8 cellular contexts compared by ENCODE assay signal in genomic region chr15:92638291-92638708, GRCh38. TPM values are rescaled to one million over a fixed set of nuclear protein-coding genes. Genes with fewer than 3 reads are reported as not detected.
DNase-seq lines count a peak whose midpoint lies in the region; ATAC-seq and TF ChIP-seq lines count a peak whose summit lies in the region.

No MANE protein-coding gene starts in this region.

- H2BK120ac ChIP-seq in H9 (ENCODE audit: low read depth, low read length, poor library complexity, severe bottlenecking) = no peak overlapping the region

- H2BK15ac ChIP-seq in H9 (ENCODE audit: low read depth, low read length) = no peak overlapping the region

- H2BK20ac ChIP-seq in H9 (ENCODE audit: low read depth, low read length, poor library complexity, severe bottlenecking) = no peak overlapping the region

- WGBS in H9 (ENCODE audit: extremely low coverage, insufficient read length, low lambda C conversion rate) = no CpG with 5 or more reads among the region's 9 CpGs

- TF ChIP-seq CTCF in H9 (conservative IDR thresholded peaks at IDR 0.05) = no peak

- no peak overlapping the region for H3K4me3 Mint-ChIP-seq in H9

- no peak overlapping the region for H2BK5ac ChIP-seq in H9 (ENCODE audit: insufficient read length, low read length)

- no peak overlapping the region for H2AK5ac ChIP-seq in H9 (ENCODE audit: insufficient read length, low read length)

- H3K27me3 Mint-ChIP-seq in H9 (ENCODE audit: low read depth) = no peaks in the 10 kb centered on the region

- H2BK12ac ChIP-seq in H9 (ENCODE audit: insufficient read length, low read depth, low read length) = no peak overlapping the region

- H3K27ac Mint-ChIP-seq in H9 = peak overlapping the region in 2 of 3 experiments; percentile 3 to 69; a peak in 3 of 7 replicates

- H3K36me3 Mint-ChIP-seq in H9 (ENCODE audit: insufficient read depth in 1 of 3, low read depth in 3 of 3) = peaks cover 3 to 15% (median 11%) of the 10 kb centered on the region in 3 experiments

- H3K14ac ChIP-seq in H9 (ENCODE audit: insufficient read depth, low read length) = no peak overlapping the region; the same call in 1 of the 2 replicates

- no peaks in the 10 kb centered on the region for H3K9me3 ChIP-seq in H9 (ENCODE audit: control insufficient read depth, low read depth, low read length)
- H3K9me3 ChIP-seq in skeletal muscle tissue (ENCODE audit: control insufficient read depth in 3 of 3, low read length in 3 of 3) = peaks cover 0 to 5% (median 0%) of the 10 kb centered on the region in 3 donors

- no peak overlapping the region for H3K4ac ChIP-seq in H9 (ENCODE audit: low read depth, low read length)

- no peak overlapping the region for H3K9ac ChIP-seq in H9 (ENCODE audit: extremely low read depth, insufficient read length, low read length)
- H3K9ac ChIP-seq in skeletal muscle tissue (ENCODE audit: low read depth in 1 of 3, low read length in 3 of 3) = no peak overlapping the region

- H4K20me1 ChIP-seq in H9 (ENCODE audit: control insufficient read depth, insufficient read depth, insufficient read length) = no peaks in the 10 kb centered on the region

- H3K18ac ChIP-seq in H9 (ENCODE audit: insufficient read length, low read depth, low read length) = no peak overlapping the region

- H3K4me1 Mint-ChIP-seq in H9 = peaks cover 52 to 57% of the 10 kb centered on the region in 2 experiments

- no peak overlapping the region for H4K8ac ChIP-seq in H9 (replicated peaks; ENCODE audit: insufficient read length, low read depth, low read length)

- H3K4me1 ChIP-seq in H9 (ENCODE audit: insufficient read depth, low read length) = peaks cover 11% of the 10 kb centered on the region; the same call in 1 of the 2 replicates
- H3K4me1 ChIP-seq in skeletal muscle tissue (ENCODE audit: control insufficient read depth in 3 of 3, insufficient read depth in 3 of 3, low read length in 3 of 3) = peaks cover 7 to 25% (median 24%) of the 10 kb centered on the region in 3 donors

- no peaks in the 10 kb centered on the region for H3K79me1 ChIP-seq in H9 (ENCODE audit: insufficient read depth, low read depth, low read length, poor library complexity, severe bottlenecking)

- no peak overlapping the region for H4K91ac ChIP-seq in H9 (ENCODE audit: insufficient read length, low read depth, low read length)

- H3K27ac ChIP-seq in H9 (ENCODE audit: insufficient read length, low read depth, low read length) = no peak overlapping the region
- H3K27ac ChIP-seq in skeletal muscle tissue (ENCODE audit: low read depth, low read length) = peak overlapping the region; percentile 43

- H3K23ac ChIP-seq in H9 (ENCODE audit: insufficient read length, low read depth, low read length) = no peak overlapping the region

- no peak overlapping the region for H2AFZ ChIP-seq in H9 (ENCODE audit: low read length)

- ATAC-seq in esophagus mucosa (peak; percentile 32), HG03565 (IDR thresholded peaks at IDR 0.05; ENCODE audit: unreplicated experiment) (no peak)

- no peak overlapping the region for H3T11ph ChIP-seq in H9 (ENCODE audit: low read length)

- H3K36me3 ChIP-seq in skeletal muscle tissue (ENCODE audit: control insufficient read depth in 3 of 3, insufficient read depth in 3 of 3, low read length in 3 of 3) = no peaks in the 10 kb centered on the region

- H3K4me3 ChIP-seq in skeletal muscle tissue (ENCODE audit: low read length in 3 of 3) = no peak overlapping the region

- DNase-seq in H9 (no peak), NCI-H345 treated with DMSO at 0.1 percent for 48 hours (lab: John Stamatoyannopoulos, UW; ENCODE audit: unreplicated experiment) (peak; percentile 81), activated gamma-delta T cell (lab: John Stamatoyannopoulos, UW) (no peak), HuH-7 (ENCODE audit: low spot score) (no peak)
- no peak for DNase-seq in stimulated activated CD4-positive, alpha-beta T cell treated with anti-CD3 and anti-CD28 coated beads, Interleukin-4, amount 100 ng/mL, for 24 hours

- H3K79me2 ChIP-seq in H9 (ENCODE audit: insufficient read depth, low read length) = peaks cover 6% of the 10 kb centered on the region; the same call in 1 of the 2 replicates

- no peak overlapping the region for H4K5ac ChIP-seq in H9 (ENCODE audit: insufficient read length, low read depth, low read length)

- no peak overlapping the region for H3K4me2 ChIP-seq in H9 (ENCODE audit: insufficient read depth, insufficient read length, low read length)

- H3K27me3 ChIP-seq in H9 (ENCODE audit: insufficient read depth, low read length) (no peaks in the 10 kb centered on the region), skeletal muscle tissue (ENCODE audit: control insufficient read depth in 3 of 3, insufficient read depth in 3 of 3, low read length in 3 of 3) (no peaks in the 10 kb centered on the region)

- H3K56ac ChIP-seq in H9 (ENCODE audit: insufficient read length, low read depth, low read length) = no peak overlapping the region

- H3K9me3 Mint-ChIP-seq in H9 = peaks cover 7 to 20% of the 10 kb centered on the region in 2 experiments

- H3K23me2 ChIP-seq in H9 (ENCODE audit: insufficient read length, low read depth, low read length, poor library complexity, severe bottlenecking) = no peaks in the 10 kb centered on the region

RNA-seq across cellular contexts. Expression of gene FAM174B, which starts 17.3 kb away (rescaled TPM):
- total RNA-seq in H9 (2021) (38.0 and 38.5 TPM in 2 replicates), esophagus mucosa (4.3 TPM), skeletal muscle tissue (8.4 TPM)
